In the genomic region with DNA sequence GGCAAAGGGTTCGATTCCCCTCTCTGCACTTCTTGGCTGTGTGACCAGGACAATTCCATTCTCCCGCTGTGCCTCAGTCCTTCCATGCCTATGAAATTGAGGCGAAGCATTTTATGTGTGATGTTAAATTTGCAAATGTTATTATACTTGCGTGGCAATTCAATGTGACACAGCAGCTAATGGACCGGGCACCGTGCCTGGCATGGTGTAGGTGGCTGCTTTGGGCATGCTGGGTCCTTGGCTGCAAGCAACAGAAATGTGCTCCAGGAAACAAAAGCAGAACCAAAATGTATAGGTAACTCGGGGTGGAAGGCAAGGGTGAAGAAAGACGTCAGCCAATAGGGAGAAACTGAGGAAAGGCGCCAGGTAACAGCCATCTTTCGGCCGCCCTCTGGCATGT, we compare ENCODE assay signal across 24 cellular contexts. TPM values are rescaled to one million over a fixed set of nuclear protein-coding genes. Genes with fewer than 3 reads are reported as not detected.
DNase-seq lines count a peak whose midpoint lies in the region; ATAC-seq, FAIRE-seq and TF ChIP-seq lines count a peak whose summit lies in the region.
"Had no signal": no experiment of that assay in that cellular context is flagged by ENCODE, and none has a peak within 500 bp of the region (broad histone marks: within the 10 kb centered on the region; RNA-seq: fewer than 3 reads in every experiment).

No MANE protein-coding gene starts in this region.

- H3K18ac ChIP-seq in neuronal stem cell (ENCODE audit: low read length) = no peak overlapping the region

- no peak overlapping the region for H2AFZ ChIP-seq in neuronal stem cell (ENCODE audit: low read length)
- H2AFZ ChIP-seq: GM23338 had no signal

- H2BK120ac ChIP-seq in neuronal stem cell (ENCODE audit: low read depth, low read length) = no peak overlapping the region

- H3K36me3 ChIP-seq in neuronal stem cell (replicated peaks in 1 of 2; ENCODE audit: control insufficient read depth in 2 of 2, insufficient read depth in 2 of 2, low read length in 2 of 2) = no peaks in the 10 kb centered on the region
- H3K36me3 ChIP-seq: BLaER1 had no signal

- H3K9me3 ChIP-seq in T-helper 17 cell (ENCODE audit: control insufficient read depth, low read length, poor library complexity, severe bottlenecking) = peaks cover 4% of the 10 kb centered on the region
- peaks cover 6 to 20% of the 10 kb centered on the region in 2 donors for H3K9me3 ChIP-seq in neuronal stem cell (replicated peaks in 1 of 2; ENCODE audit: control insufficient read depth in 2 of 2, insufficient read depth in 1 of 2, low read depth in 1 of 2, low read length in 2 of 2)

- H3K14ac ChIP-seq in neuronal stem cell (ENCODE audit: low read length) = no peak overlapping the region

- H3K4me3 ChIP-seq in dorsolateral prefrontal cortex (no peak overlapping the region), neuronal stem cell (ENCODE audit: low read length in 2 of 2) (peak overlapping the region in 1 of 2 donors; percentile 49)
- H3K4me3 ChIP-seq: A549, BLaER1, GM23338 had no signal

- H2AK5ac ChIP-seq in neuronal stem cell (ENCODE audit: low read depth, low read length) = peak overlapping the region; percentile 90

- no peak for DNase-seq in T-helper 17 cell
- DNase-seq in dorsolateral prefrontal cortex = peak in 7 of 10 donors; percentile 20 to 73 (median 63)
- no peak for DNase-seq in neuronal stem cell (ENCODE audit: low spot score)
- peak in 8 of 10 donors; percentile 25 to 93 (median 60) for DNase-seq in posterior cingulate gyrus
- DNase-seq in GM19239 (ENCODE audit: insufficient read length, low spot score) = no peak
- DNase-seq in naive thymus-derived CD8-positive, alpha-beta T cell = no peak
- DNase-seq in activated gamma-delta T cell (lab: John Stamatoyannopoulos, UW) = no peak
- DNase-seq: 8988T; ACHN; Caco-2; CD4-positive, CD25-positive, alpha-beta regulatory T cell; CD8-positive, alpha-beta T cell; DMS153; DND-41; H9 had no signal

- peak overlapping the region; percentile 59 for H3K4me3 Mint-ChIP-seq in T-helper 17 cell
- H3K4me3 Mint-ChIP-seq in naive thymus-derived CD8-positive, alpha-beta T cell = no peak overlapping the region
- H3K4me3 Mint-ChIP-seq: B cell; CD4-positive, CD25-positive, alpha-beta regulatory T cell; CD8-positive, alpha-beta T cell; GM23338; H9 had no signal

- no peak for TF ChIP-seq CTCF in dorsolateral prefrontal cortex (IDR thresholded peaks at IDR 0.05 in 54 of 56, conservative IDR thresholded peaks at IDR 0.05 in 2 of 56; ENCODE audit: low read depth in 1 of 56, partially characterized antibody in 56 of 56)

- H3K9ac ChIP-seq in neuronal stem cell (ENCODE audit: low read depth, low read length, poor library complexity) = no peak overlapping the region
- H3K9ac ChIP-seq: BLaER1 had no signal

- H2BK12ac ChIP-seq in neuronal stem cell (ENCODE audit: low read length) = no peak overlapping the region

- POLR2A ChIA-PET in naive thymus-derived CD8-positive, alpha-beta T cell (lab: Charles Lee) = no interaction called here

- no peaks in the 10 kb centered on the region for H3K4me1 ChIP-seq in neuronal stem cell (ENCODE audit: control insufficient read depth in 2 of 2, insufficient read depth in 1 of 2, low read depth in 1 of 2, low read length in 2 of 2)
- H3K4me1 ChIP-seq: A549, BLaER1, Caco-2 had no signal

- peaks cover 2% of the 10 kb centered on the region for H3K36me3 Mint-ChIP-seq in T-helper 17 cell (ENCODE audit: low read depth)
- peaks cover 6 to 14% (median 6%) of the 10 kb centered on the region in 3 donors for H3K36me3 Mint-ChIP-seq in naive thymus-derived CD8-positive, alpha-beta T cell

- H3K4me1 Mint-ChIP-seq in T-helper 17 cell = no peaks in the 10 kb centered on the region
- H3K4me1 Mint-ChIP-seq in naive thymus-derived CD8-positive, alpha-beta T cell = peaks cover 0 to 2% (median 0%) of the 10 kb centered on the region in 4 donors
- H3K4me1 Mint-ChIP-seq: B cell; CD4-positive, CD25-positive, alpha-beta regulatory T cell; GM23338 had no signal

- H4K91ac ChIP-seq in neuronal stem cell (ENCODE audit: low read depth, low read length, poor library complexity) = peak overlapping the region; percentile 56

- peaks cover 22% of the 10 kb centered on the region for H3K27me3 Mint-ChIP-seq in T-helper 17 cell
- H3K27me3 Mint-ChIP-seq in naive thymus-derived CD8-positive, alpha-beta T cell = peaks cover 8 to 33% (median 29%) of the 10 kb centered on the region in 5 donors
- H3K27me3 Mint-ChIP-seq: CD4-positive, CD25-positive, alpha-beta regulatory T cell had no signal

- H3K23ac ChIP-seq in neuronal stem cell (ENCODE audit: low read depth, low read length, poor library complexity) = no peak overlapping the region

- no peak overlapping the region for H4K8ac ChIP-seq in neuronal stem cell (ENCODE audit: low read depth, low read length)

- no peak overlapping the region for H3K4me2 ChIP-seq in neuronal stem cell (ENCODE audit: insufficient read depth, low read length, poor library complexity, severe bottlenecking)
- H3K4me2 ChIP-seq: A549, BLaER1, GM23338 had no signal

- H3K79me1 ChIP-seq in neuronal stem cell (ENCODE audit: low read depth, low read length) = no peaks in the 10 kb centered on the region

- FAIRE-seq in GM19239 (lab: Jason Lieb, UNC) = no peak
- FAIRE-seq: A549, G401.6, GM12892 had no signal

- ATAC-seq in T-helper 17 cell = no peak
- no peak for ATAC-seq in GM19463 (IDR thresholded peaks at IDR 0.05; ENCODE audit: unreplicated experiment)
- ATAC-seq in naive thymus-derived CD8-positive, alpha-beta T cell = no peak
- ATAC-seq: A549; CD8-positive, alpha-beta T cell; GM23338; HCT116 had no signal

- H3K4ac ChIP-seq in neuronal stem cell (ENCODE audit: low read length) = no peak overlapping the region

- H2BK5ac ChIP-seq in neuronal stem cell (ENCODE audit: low read length) = no peak overlapping the region

- H2BK15ac ChIP-seq in neuronal stem cell (ENCODE audit: low read length) = no peak overlapping the region

- H3K27me3 ChIP-seq in dorsolateral prefrontal cortex (no peaks in the 10 kb centered on the region), neuronal stem cell (ENCODE audit: control insufficient read depth in 3 of 3, insufficient read depth in 3 of 3, low read depth in 1 of 3, low read length in 3 of 3) (no peaks in the 10 kb centered on the region)
- H3K27me3 ChIP-seq: BLaER1 had no signal

- intact Hi-C loops in dorsolateral prefrontal cortex (cut with DNase I) = no loop called here
- intact Hi-C loops in posterior cingulate gyrus (cut with DNase I) = no loop called here

- peaks cover 4 to 31% (median 12%) of the 10 kb centered on the region in 9 donors for H3K9me3 Mint-ChIP-seq in naive thymus-derived CD8-positive, alpha-beta T cell

- H3K27ac Mint-ChIP-seq in T-helper 17 cell = no peak overlapping the region
- H3K27ac Mint-ChIP-seq in naive thymus-derived CD8-positive, alpha-beta T cell = no peak overlapping the region
- H3K27ac Mint-ChIP-seq: B cell; CD4-positive, CD25-positive, alpha-beta regulatory T cell; CD8-positive, alpha-beta T cell; GM23338; H9 had no signal

- no CpG with 5 or more reads among the region's 11 CpGs for WGBS in neuronal stem cell (ENCODE audit: extremely low coverage in 2 of 2, insufficient read length in 2 of 2, insufficient replicate concordance in 1 of 2), 2 donors

- H3K27ac ChIP-seq in dorsolateral prefrontal cortex (peak overlapping the region in 1 of 59 donors; percentile 12), neuronal stem cell (replicated peaks; ENCODE audit: low read length) (no peak overlapping the region)
- H3K27ac ChIP-seq: A549, BLaER1, C4-2B had no signal

RNA-seq across cellular contexts. Expression of gene TINCR, which starts 37.1 kb away (rescaled TPM):
- total RNA-seq in T-helper 17 cell (1 to 10 TPM; 2.0 to 2.8 TPM), dorsolateral prefrontal cortex (10 to 100 TPM in 1 of 120 experiments, 1 to 10 TPM in 118, under 1 TPM in 1; 0.95 to 14.6 (median 4.4) TPM)
- 7.6 TPM for polyA plus RNA-seq in neuronal stem cell (2013, experiment 1 of 2)
- 8.0 TPM for polyA plus RNA-seq in neuronal stem cell (2013, experiment 2 of 2)
- 1 to 10 TPM; 2.2 to 2.3 TPM for total RNA-seq in naive thymus-derived CD8-positive, alpha-beta T cell
- under 1 TPM in 1 of 3 donors, not detected in 2; 0.09 TPM for polyA plus RNA-seq in naive thymus-derived CD8-positive, alpha-beta T cell
- polyA plus RNA-seq: CD4-positive, CD25-positive, alpha-beta regulatory T cell had no signal

Comparison
In these comparisons a context has a peak if more than half of its experiments do, and no peak if none do; other contexts are left out.
1. DNase-seq: peak in dorsolateral prefrontal cortex (7 of 10) and posterior cingulate gyrus (8 of 10); none in T-helper 17 cell (0 of 3), neuronal stem cell (single experiment), GM19239 (single experiment), naive thymus-derived CD8-positive, alpha-beta T cell (0 of 10) and activated gamma-delta T cell (single experiment).